In genomic region chr7:47338031-47338430, GRCh38 we compare ENCODE assay signal across 1 cellular context.
TF ChIP-seq lines count a peak whose summit lies in the region.

No MANE protein-coding gene starts in this region.

TF ChIP-seq in GM23338, 12 proteins besides CTCF, POLR2A, EP300 and RAD21 (continued from another document):
- TF ChIP-seq ZNF462 (CRISPR knock-in tag; IDR thresholded peaks at IDR 0.05) (no peak), NANOG (IDR thresholded peaks at IDR 0.05; ENCODE audit: borderline replicate concordance) (no peak), CREB1 (CRISPR knock-in tag; IDR thresholded peaks at IDR 0.05; ENCODE audit: low read depth) (no peak), JUNB (IDR thresholded peaks at IDR 0.05; ENCODE audit: unreplicated experiment) (no peak)
